8 cellular contexts compared by ENCODE assay signal in the genomic region with DNA sequence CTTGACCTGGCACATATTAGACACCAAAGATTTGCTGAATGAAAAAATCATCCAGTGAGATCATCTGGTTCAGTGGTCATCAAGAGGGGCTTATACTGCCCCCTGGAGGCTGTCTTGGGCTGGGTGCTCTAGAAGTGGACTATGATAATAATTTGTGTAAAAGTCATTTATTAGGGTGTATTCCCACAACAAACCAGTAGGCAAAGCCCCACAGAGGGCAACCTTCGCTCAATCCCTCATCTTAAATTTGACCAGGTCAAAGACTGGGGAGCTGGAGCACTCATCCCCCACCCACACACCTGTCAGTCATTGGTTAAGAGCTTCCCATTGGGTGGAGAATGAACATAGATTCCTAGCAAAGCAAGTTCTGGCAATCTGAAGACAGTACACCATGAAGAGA. TPM values are rescaled to one million over a fixed set of nuclear protein-coding genes. Genes with fewer than 3 reads are reported as not detected.
DNase-seq lines count a peak whose midpoint lies in the region; ATAC-seq lines count a peak whose summit lies in the region.

No MANE protein-coding gene starts in this region.

- no peak overlapping the region for H2AK5ac ChIP-seq in mesendoderm (ENCODE audit: low read length)

- intact Hi-C loops in activated T-helper 2 cell treated with anti-CD3 and anti-CD28 coated beads, Interferon-gamma antibody, Interleukin-2, Interleukin-4, amounts not matched to agents 10 μg/mL and 5 μg/mL and 100 μg/mL, durations not matched to agents 14 hours and 24 hours and 36 hours (cut with micrococcal nuclease): no loop called here

- peak; percentile 12 for DNase-seq in NCI-H2227 (lab: John Stamatoyannopoulos, UW; ENCODE audit: unreplicated experiment)
- DNase-seq in NCI-H2227 treated with DMSO at 0.1 percent for 48 hours (lab: John Stamatoyannopoulos, UW): no peak
- peak; percentile 42 for DNase-seq in HuH-7 (ENCODE audit: low spot score)
- peak; percentile 7 for DNase-seq in amniotic epithelial cell (ENCODE audit: low read depth)
- DNase-seq in mesendoderm: peak; percentile 59
- no peak for DNase-seq in activated T-helper 2 cell treated with anti-CD3 and anti-CD28 coated beads, Interferon-gamma antibody, Interleukin-2, Interleukin-4, amounts not matched to agents 10 μg/mL and 5 μg/mL and 100 μg/mL, durations not matched to agents 14 hours and 24 hours and 36 hours (ENCODE audit: low spot score)

- H3K27ac Mint-ChIP-seq in activated T-helper 2 cell treated with anti-CD3 and anti-CD28 coated beads, Interferon-gamma antibody, Interleukin-2, Interleukin-4, amounts not matched to agents 10 μg/mL and 5 μg/mL and 100 μg/mL, durations not matched to agents 14 hours and 24 hours and 36 hours: no peak overlapping the region

- H2BK15ac ChIP-seq in mesendoderm (replicated peaks; ENCODE audit: low read depth): no peak overlapping the region

- no peak overlapping the region for H3K23ac ChIP-seq in mesendoderm (ENCODE audit: low read length)

- no peak overlapping the region for H4K5ac ChIP-seq in mesendoderm (ENCODE audit: low read length)

- no peaks in the 10 kb centered on the region for H3K36me3 Mint-ChIP-seq in activated T-helper 2 cell treated with anti-CD3 and anti-CD28 coated beads, Interferon-gamma antibody, Interleukin-2, Interleukin-4, amounts not matched to agents 10 μg/mL and 5 μg/mL and 100 μg/mL, durations not matched to agents 14 hours and 24 hours and 36 hours (ENCODE audit: low read depth)

- H3K4me3 Mint-ChIP-seq in activated T-helper 2 cell treated with anti-CD3 and anti-CD28 coated beads, Interferon-gamma antibody, Interleukin-2, Interleukin-4, amounts not matched to agents 10 μg/mL and 5 μg/mL and 100 μg/mL, durations not matched to agents 14 hours and 24 hours and 36 hours (ENCODE audit: low read depth): no peak overlapping the region

- H3K9me3 Mint-ChIP-seq in activated T-helper 2 cell treated with anti-CD3 and anti-CD28 coated beads, Interferon-gamma antibody, Interleukin-2, Interleukin-4, amounts not matched to agents 10 μg/mL and 5 μg/mL and 100 μg/mL, durations not matched to agents 14 hours and 24 hours and 36 hours: no peaks in the 10 kb centered on the region

- H3K79me1 ChIP-seq in mesendoderm (ENCODE audit: low read length): no peaks in the 10 kb centered on the region

- H3K79me2 ChIP-seq in mesendoderm (ENCODE audit: control insufficient read depth, insufficient read depth, low read length): no peaks in the 10 kb centered on the region

- no peak overlapping the region for H4K8ac ChIP-seq in mesendoderm (ENCODE audit: low read depth, low read length)

- no peak overlapping the region for H2BK5ac ChIP-seq in mesendoderm (ENCODE audit: low read length)

- peaks cover 7% of the 10 kb centered on the region for H3K27me3 Mint-ChIP-seq in activated T-helper 2 cell treated with anti-CD3 and anti-CD28 coated beads, Interferon-gamma antibody, Interleukin-2, Interleukin-4, amounts not matched to agents 10 μg/mL and 5 μg/mL and 100 μg/mL, durations not matched to agents 14 hours and 24 hours and 36 hours (ENCODE audit: low read depth)

- no peaks in the 10 kb centered on the region for H3K4me1 Mint-ChIP-seq in activated T-helper 2 cell treated with anti-CD3 and anti-CD28 coated beads, Interferon-gamma antibody, Interleukin-2, Interleukin-4, amounts not matched to agents 10 μg/mL and 5 μg/mL and 100 μg/mL, durations not matched to agents 14 hours and 24 hours and 36 hours (ENCODE audit: low read depth)

- no peaks in the 10 kb centered on the region for H3K4me1 ChIP-seq in mesendoderm (ENCODE audit: control insufficient read depth, low read depth, low read length)

- no peaks in the 10 kb centered on the region for H3K36me3 ChIP-seq in mesendoderm (ENCODE audit: control insufficient read depth, insufficient read depth, low read length)

- no peak overlapping the region for H3K9ac ChIP-seq in mesendoderm (ENCODE audit: low read length)

- no peak overlapping the region for H3K4me3 ChIP-seq in mesendoderm (ENCODE audit: low read length)

- H3K27me3 ChIP-seq in mesendoderm (ENCODE audit: insufficient read depth, low read length, poor library complexity): no peaks in the 10 kb centered on the region

- H3K18ac ChIP-seq in mesendoderm (ENCODE audit: low read length): no peak overlapping the region

- ATAC-seq in GM21528 (IDR thresholded peaks at IDR 0.05; ENCODE audit: low FRiP score, unreplicated experiment) (no peak), HG02884 (IDR thresholded peaks at IDR 0.05; ENCODE audit: unreplicated experiment) (no peak)

- no CpG with 5 or more reads among the region's 1 CpG for WGBS in mesendoderm (ENCODE audit: extremely low coverage, insufficient coverage, low lambda C conversion rate)

- H3K56ac ChIP-seq in mesendoderm (ENCODE audit: low read length): no peak overlapping the region

- H3K27ac ChIP-seq in mesendoderm (ENCODE audit: low read depth, low read length): no peak overlapping the region

- H3K4me2 ChIP-seq in mesendoderm (ENCODE audit: low read length): no peak overlapping the region

- no peak overlapping the region for H2BK120ac ChIP-seq in mesendoderm (ENCODE audit: low read depth, low read length)

- no peak overlapping the region for H3K4ac ChIP-seq in mesendoderm (ENCODE audit: low read depth, low read length)

RNA-seq across cellular contexts. Expression of a gene that starts 20.0 kb away (rescaled TPM):
- polyA plus RNA-seq in mesendoderm (2013, experiment 1 of 2): 2.1 TPM
- 2.2 TPM for polyA plus RNA-seq in mesendoderm (2013, experiment 2 of 2)
- 5.8 and 7.1 TPM in 2 replicates for total RNA-seq in activated T-helper 2 cell treated with anti-CD3 and anti-CD28 coated beads, Interferon-gamma antibody, Interleukin-2, Interleukin-4, amounts not matched to agents 10 μg/mL and 5 μg/mL and 100 μg/mL, durations not matched to agents 14 hours and 24 hours and 36 hours

Comparison
In these comparisons a context has a peak if more than half of its experiments do, and no peak if none do; other contexts are left out.
1. DNase-seq: peak in NCI-H2227 (single experiment), HuH-7 (single experiment), amniotic epithelial cell (single experiment) and mesendoderm (single experiment); none in NCI-H2227 treated with DMSO at 0.1 percent for 48 hours (single experiment) and activated T-helper 2 cell treated with anti-CD3 and anti-CD28 coated beads, Interferon-gamma antibody, Interleukin-2, Interleukin-4, amounts not matched to agents 10 μg/mL and 5 μg/mL and 100 μg/mL, durations not matched to agents 14 hours and 24 hours and 36 hours (single experiment).